ENCODE assay signal across 12 cellular contexts in the genomic region with DNA sequence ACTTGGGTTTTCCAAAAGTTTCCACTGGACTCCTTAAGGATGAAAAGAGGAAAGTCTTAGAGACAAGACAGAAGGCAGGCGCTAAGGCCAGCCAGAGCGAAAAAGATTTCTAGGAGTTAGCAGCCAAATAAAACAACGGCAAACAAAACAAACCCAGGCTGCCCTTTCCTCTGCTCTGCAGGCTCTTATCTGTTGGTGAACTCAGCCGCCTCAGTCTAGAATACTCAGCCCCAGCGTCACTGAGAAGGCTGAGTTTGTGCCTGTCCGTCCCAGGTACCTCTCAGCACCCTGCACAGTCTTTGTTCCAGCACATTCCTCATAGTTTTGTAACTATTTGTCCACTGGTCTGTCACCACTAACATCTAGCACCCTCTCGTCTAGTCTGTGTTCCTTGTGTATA.
A peak's percentile ranks its signal among the peaks of the same experiment; 100 is the strongest.
DNase-seq lines count a peak whose midpoint lies in the region; ATAC-seq, FAIRE-seq and TF ChIP-seq lines count a peak whose summit lies in the region.
"Had no signal": no experiment of that assay in that cellular context is flagged by ENCODE, and none has a peak within 500 bp of the region (broad histone marks: within the 10 kb centered on the region; RNA-seq: fewer than 3 reads in every experiment).

No MANE protein-coding gene starts in this region.

- 7% methylated on average over 5 of the region's 7 CpGs for WGBS in K562 (ENCODE audit: insufficient coverage, low coverage, missing lambda C conversion rate)
- no CpG with 5 or more reads among the region's 7 CpGs for WGBS in trophoblast cell (ENCODE audit: extremely low coverage, insufficient coverage, insufficient read length)

- intact Hi-C loops in K562 (cut with micrococcal nuclease), result no loop called here

- no peak overlapping the region for H4K8ac ChIP-seq in trophoblast cell (ENCODE audit: low read depth, low read length)

- no peak overlapping the region for H3K14ac ChIP-seq in trophoblast cell (ENCODE audit: low read length)

- H2AFZ ChIP-seq in ACC112 (ENCODE audit: low read length, unreplicated experiment) (peak overlapping the region; percentile 65), K562 (ENCODE audit: low read depth, low read length) (peak overlapping the region; percentile 60), trophoblast cell (ENCODE audit: insufficient read depth, low read length, poor library complexity) (no peak overlapping the region)

- H3K4me3 ChIP-seq in ACC112 (ENCODE audit: low read depth, low read length) (peak overlapping the region; percentile 72), K562 (no peak overlapping the region), trophoblast cell (ENCODE audit: low read depth, low read length) (no peak overlapping the region)

- no peak for TF ChIP-seq RAD21 in K562 (CRISPR knock-in tag; conservative IDR thresholded peaks at IDR 0.05 in 1 of 2, IDR thresholded peaks at IDR 0.05 in 1 of 2)

- ATAC-seq in K562, result peak; percentile 92
- ATAC-seq in T-helper 17 cell, result no peak
- ATAC-seq in GM18498 (IDR thresholded peaks at IDR 0.05; ENCODE audit: unreplicated experiment), result no peak

- H3K27me3 ChIP-seq in ACC112 (ENCODE audit: insufficient read depth, low read length) (no peaks in the 10 kb centered on the region), K562 (ENCODE audit: control insufficient read depth in 2 of 2, insufficient read depth in 2 of 2, low read length in 2 of 2) (no peaks in the 10 kb centered on the region), trophoblast cell (ENCODE audit: insufficient read depth, low read length) (no peaks in the 10 kb centered on the region)

- no peak overlapping the region for H4K91ac ChIP-seq in trophoblast cell (ENCODE audit: low read depth, low read length)

- no peak overlapping the region for H2BK12ac ChIP-seq in trophoblast cell (ENCODE audit: low read length)

- BruUV-seq in K562 (replicated peaks; lab: Mats Ljungman, UMichigan), result no TSS peak

- H3K4me2 ChIP-seq in K562 (ENCODE audit: insufficient read depth, low read length) (peak overlapping the region; percentile 29; the same call in 1 of the 2 replicates), trophoblast cell (ENCODE audit: low read length) (no peak overlapping the region)

- no peaks in the 10 kb centered on the region for H4K20me1 ChIP-seq in K562 (replicated peaks; ENCODE audit: control insufficient read depth, insufficient read depth, low read length)

- H3K36me3 ChIP-seq in ACC112 (ENCODE audit: insufficient read depth, low read length), result no peaks in the 10 kb centered on the region
- no peaks in the 10 kb centered on the region for H3K36me3 ChIP-seq in K562 (ENCODE audit: control insufficient read depth, insufficient read depth, low read length)
- H3K36me3 ChIP-seq in trophoblast cell (ENCODE audit: control insufficient read depth in 1 of 2, insufficient read depth in 2 of 2, low read length in 2 of 2), result no peaks in the 10 kb centered on the region

- no peak for TF ChIP-seq POLR2A in K562 (conservative IDR thresholded peaks at IDR 0.05)

- H3K9me1 ChIP-seq in K562 (ENCODE audit: control insufficient read depth, insufficient read depth, low read length), result no peaks in the 10 kb centered on the region

- FAIRE-seq in K562 (lab: Jason Lieb, UNC), result peak; percentile 23
- FAIRE-seq: islet of Langerhans had no signal

- no peak overlapping the region for H4K12ac ChIP-seq in trophoblast cell (ENCODE audit: low read depth, low read length)

- no peak overlapping the region for H3K27ac Mint-ChIP-seq in T-helper 17 cell

- no peaks in the 10 kb centered on the region for H3K36me3 Mint-ChIP-seq in T-helper 17 cell (ENCODE audit: low read depth)

- POLR2A ChIA-PET in K562 (lab: Yijun Ruan, JAX), result interaction anchor here (0.8 kb wide), 1 partner anchor 134 kb away, joined by 3 read pairs; no protein-coding TSS in a partner anchor

- H3K79me2 ChIP-seq in ACC112 (ENCODE audit: control insufficient read depth, insufficient read depth, low read length, unreplicated experiment), result no peaks in the 10 kb centered on the region
- H3K79me2 ChIP-seq in K562 (ENCODE audit: control insufficient read depth, insufficient read depth, low read length), result no peaks in the 10 kb centered on the region
- no peaks in the 10 kb centered on the region for H3K79me2 ChIP-seq in trophoblast cell (ENCODE audit: control insufficient read depth, insufficient read depth, low read length, poor library complexity)

- H3K23ac ChIP-seq in trophoblast cell (ENCODE audit: low read length), result no peak overlapping the region

- no peak overlapping the region for H2AK5ac ChIP-seq in trophoblast cell (ENCODE audit: low read length)

- no peaks in the 10 kb centered on the region for H3K79me1 ChIP-seq in trophoblast cell (ENCODE audit: low read length)

- H3K18ac ChIP-seq in trophoblast cell (ENCODE audit: low read length), result no peak overlapping the region

- peak in 2 of 4 experiments; percentile 16 to 48 for DNase-seq in K562 (ENCODE audit: extremely low read depth in 1 of 4, low spot score in 3 of 4)
- peak; percentile 87 for DNase-seq in iris pigment epithelial cell (ENCODE audit: low read depth)
- DNase-seq in trophoblast cell, result peak; percentile 11 to 54
- DNase-seq in T-helper 17 cell, result no peak
- DNase-seq in GF-D8 (lab: John Stamatoyannopoulos, UW), result no peak
- DNase-seq in activated gamma-delta T cell treated with Interleukin-2 at 50 U/mL for 16 hours, result no peak
- DNase-seq: activated T-cell treated with anti-CD3 and anti-CD28 coated beads, Interleukin-2, amount 50 U/mL, for 48 hours; NCI-H187 treated with DMSO at 0.1 percent for 48 hours; stimulated activated naive CD4-positive, alpha-beta T cell treated with Interleukin-2 at 50 U/mL for 16 hours had no signal

- no peaks in the 10 kb centered on the region for H3K9me3 ChIP-seq in K562 (replicated peaks; ENCODE audit: control insufficient read depth, insufficient read depth, low read depth, low read length)
- no peaks in the 10 kb centered on the region for H3K9me3 ChIP-seq in trophoblast cell (ENCODE audit: insufficient read depth, low read depth, low read length)
- peaks cover 2% of the 10 kb centered on the region for H3K9me3 ChIP-seq in T-helper 17 cell (ENCODE audit: control insufficient read depth, low read length, poor library complexity, severe bottlenecking)

- peak overlapping the region; percentile 33 for H2BK120ac ChIP-seq in trophoblast cell (ENCODE audit: insufficient read depth, low read length, poor library complexity)

- CTCF ChIA-PET in K562 (lab: Yijun Ruan, JAX; ENCODE audit: low intra/inter-chr PET ratio), result no interaction called here

- no peak overlapping the region for H3K4me3 Mint-ChIP-seq in T-helper 17 cell

- TF ChIP-seq CTCF in K562 (IDR thresholded peaks at IDR 0.05 in 2 of 3, conservative IDR thresholded peaks at IDR 0.05 in 1 of 3; ENCODE audit: insufficient read depth in 2 of 3, low read depth in 1 of 3, low read length in 3 of 3), result no peak

- H3K4ac ChIP-seq in trophoblast cell (ENCODE audit: low read depth, low read length), result no peak overlapping the region

- peaks cover 63% of the 10 kb centered on the region for H3K4me1 ChIP-seq in ACC112 (ENCODE audit: control insufficient read depth, insufficient read depth, low read length, unreplicated experiment)
- H3K4me1 ChIP-seq in K562 (replicated peaks in 1 of 2; ENCODE audit: control insufficient read depth in 2 of 2, insufficient read depth in 2 of 2, low read length in 2 of 2), result peaks cover 0 to 8% of the 10 kb centered on the region in 2 experiments; a peak in 2 of 5 replicates
- no peaks in the 10 kb centered on the region for H3K4me1 ChIP-seq in trophoblast cell (ENCODE audit: control insufficient read depth in 1 of 2, insufficient read depth in 2 of 2, low read length in 2 of 2)

- H2BK5ac ChIP-seq in trophoblast cell (ENCODE audit: low read depth, low read length, poor library complexity), result peak overlapping the region; percentile 49

- no peak for TF ChIP-seq EP300 in K562 (IDR thresholded peaks at IDR 0.05; ENCODE audit: low read length)

- in situ Hi-C loops in K562 (cut with MboI), result no loop called here

- peak overlapping the region; percentile 10 to 13; a peak in 1 of 4 replicates for H3K9ac ChIP-seq in K562 (ENCODE audit: insufficient read depth in 1 of 2, low read depth in 2 of 2, low read length in 2 of 2)
- H3K9ac ChIP-seq in trophoblast cell (ENCODE audit: low read length), result no peak overlapping the region

- H3K27ac ChIP-seq in ACC112 (ENCODE audit: low read depth, low read length) (peak overlapping the region; percentile 98), K562 (ENCODE audit: extremely low read depth, low read depth, low read length) (no peak overlapping the region), trophoblast cell (ENCODE audit: low read depth, low read length) (no peak overlapping the region)

- H3K4me1 Mint-ChIP-seq in T-helper 17 cell, result peaks cover 6% of the 10 kb centered on the region

- H3K27me3 Mint-ChIP-seq in T-helper 17 cell, result no peaks in the 10 kb centered on the region

TF ChIP-seq in K562, 482 proteins besides CTCF, POLR2A, EP300 and RAD21:
- TF ChIP-seq, protein P1, sequence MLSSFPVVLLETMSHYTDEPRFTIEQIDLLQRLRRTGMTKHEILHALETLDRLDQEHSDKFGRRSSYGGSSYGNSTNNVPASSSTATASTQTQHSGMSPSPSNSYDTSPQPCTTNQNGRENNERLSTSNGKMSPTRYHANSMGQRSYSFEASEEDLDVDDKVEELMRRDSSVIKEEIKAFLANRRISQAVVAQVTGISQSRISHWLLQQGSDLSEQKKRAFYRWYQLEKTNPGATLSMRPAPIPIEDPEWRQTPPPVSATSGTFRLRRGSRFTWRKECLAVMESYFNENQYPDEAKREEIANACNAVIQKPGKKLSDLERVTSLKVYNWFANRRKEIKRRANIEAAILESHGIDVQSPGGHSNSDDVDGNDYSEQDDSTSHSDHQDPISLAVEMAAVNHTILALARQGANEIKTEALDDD (IDR thresholded peaks at IDR 0.05), result peak; percentile 94
- TF ChIP-seq, protein P2, sequence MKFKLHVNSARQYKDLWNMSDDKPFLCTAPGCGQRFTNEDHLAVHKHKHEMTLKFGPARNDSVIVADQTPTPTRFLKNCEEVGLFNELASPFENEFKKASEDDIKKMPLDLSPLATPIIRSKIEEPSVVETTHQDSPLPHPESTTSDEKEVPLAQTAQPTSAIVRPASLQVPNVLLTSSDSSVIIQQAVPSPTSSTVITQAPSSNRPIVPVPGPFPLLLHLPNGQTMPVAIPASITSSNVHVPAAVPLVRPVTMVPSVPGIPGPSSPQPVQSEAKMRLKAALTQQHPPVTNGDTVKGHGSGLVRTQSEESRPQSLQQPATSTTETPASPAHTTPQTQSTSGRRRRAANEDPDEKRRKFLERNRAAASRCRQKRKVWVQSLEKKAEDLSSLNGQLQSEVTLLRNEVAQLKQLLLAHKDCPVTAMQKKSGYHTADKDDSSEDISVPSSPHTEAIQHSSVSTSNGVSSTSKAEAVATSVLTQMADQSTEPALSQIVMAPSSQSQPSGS (CRISPR knock-in tag; IDR thresholded peaks at IDR 0.05), result no peak

Comparison
In these comparisons a context has a peak if more than half of its experiments do, and no peak if none do; other contexts are left out.
1. DNase-seq: peak in iris pigment epithelial cell (single experiment) and trophoblast cell (2 of 2); none in T-helper 17 cell (0 of 3), GF-D8 (single experiment) and activated gamma-delta T cell treated with Interleukin-2 at 50 U/mL for 16 hours (single experiment).